ENCODE assay signal across 38 cellular contexts in genomic region chr13:20366056-20366455, GRCh38.
"Had no signal": no experiment of that assay in that cellular context is flagged by ENCODE, and none has a peak within 500 bp of the region (broad histone marks: within the 10 kb centered on the region; RNA-seq: fewer than 3 reads in every experiment).

No MANE protein-coding gene starts in this region.

- H3K9me3 Mint-ChIP-seq: activated naive CD4-positive, alpha-beta T cell treated with anti-CD3 and anti-CD28 coated beads for 36 hours; activated naive CD4-positive, alpha-beta T cell treated with anti-CD3 and anti-CD28 coated beads, Interleukin-2, amount 10 ng/mL, durations not matched to agents 7 days and 5 days; activated naive CD4-positive, alpha-beta T cell treated with anti-CD3 and anti-CD28 coated beads, Interleukin-2, amount 50 U/mL, for 24 hours; activated naive CD4-positive, alpha-beta T cell treated with anti-CD3 and anti-CD28 coated beads, Interleukin-2, amount 50 U/mL, for 72 hours; activated naive CD8-positive, alpha-beta T cell treated with anti-CD3 and anti-CD28 coated beads for 36 hours; activated naive CD8-positive, alpha-beta T cell treated with anti-CD3 and anti-CD28 coated beads, Interleukin-2, amount 50 U/mL, for 24 hours; activated T-cell treated with anti-CD3 and anti-CD28 coated beads, Interleukin-2, amount 50 U/mL, for 4 hours; activated T-cell treated with anti-CD3 and anti-CD28 coated beads, Interleukin-2, amount 50 U/mL, for 72 hours; activated T-helper 2 cell treated with anti-CD3 and anti-CD28 coated beads, Interferon-gamma antibody, Interleukin-2, Interleukin-4, amounts not matched to agents 10 μg/mL and 5 μg/mL and 100 μg/mL, durations not matched to agents 14 hours and 24 hours and 36 hours; central memory CD8-positive, alpha-beta T cell had no signal

- H3K27me3 Mint-ChIP-seq: activated naive CD4-positive, alpha-beta T cell treated with anti-CD3 and anti-CD28 coated beads, Interleukin-2, amount 50 U/mL, for 24 hours had no signal

- H3K9me3 ChIP-seq: adrenal gland, ascending aorta, body of pancreas, breast epithelium had no signal

- H3K27ac ChIP-seq: adrenal gland, ascending aorta, body of pancreas, brain microvascular endothelial cell, breast epithelium, cardiac muscle cell had no signal

- H3K27me3 ChIP-seq: ascending aorta, body of pancreas, brain microvascular endothelial cell, breast epithelium, cardiac muscle cell had no signal

- H3K4me3 ChIP-seq: adrenal gland, ascending aorta, body of pancreas, breast epithelium, cardiac muscle cell had no signal

- H3K4me3 Mint-ChIP-seq: activated naive CD4-positive, alpha-beta T cell treated with anti-CD3 and anti-CD28 coated beads for 36 hours; activated naive CD4-positive, alpha-beta T cell treated with anti-CD3 and anti-CD28 coated beads, Interleukin-2, amount 10 ng/mL, durations not matched to agents 7 days and 5 days; activated naive CD4-positive, alpha-beta T cell treated with anti-CD3 and anti-CD28 coated beads, Interleukin-2, amount 50 U/mL, for 24 hours; activated naive CD8-positive, alpha-beta T cell; activated naive CD8-positive, alpha-beta T cell treated with anti-CD3 and anti-CD28 coated beads for 36 hours; activated naive CD8-positive, alpha-beta T cell treated with anti-CD3 and anti-CD28 coated beads, Interleukin-2, amount 10 ng/mL, durations not matched to agents 7 days and 5 days; activated naive CD8-positive, alpha-beta T cell treated with anti-CD3 and anti-CD28 coated beads, Interleukin-2, amount 50 U/mL, for 24 hours; activated T-cell treated with anti-CD3 and anti-CD28 coated beads, Interleukin-2, amount 50 U/mL, for 24 hours; activated T-cell treated with anti-CD3 and anti-CD28 coated beads, Interleukin-2, amount 50 U/mL, for 4 hours; activated T-cell treated with anti-CD3 and anti-CD28 coated beads, Interleukin-2, amount 50 U/mL, for 72 hours; activated T-helper 1 cell treated with anti-CD3 and anti-CD28 coated beads, Interleukin-12 subunit alpha, Interleukin-12 subunit beta, Interleukin-2, Interleukin-4 antibody, amounts not matched to agents 30 ng/mL and 10 ng/mL and 1 ng/mL, durations not matched to agents 14 hours and 24 hours and 36 hours; activated T-helper 17 cell treated with anti-CD3 and anti-CD28 coated beads, Interleukin-2, amount 50 U/mL, for 72 hours; brain; central memory CD8-positive, alpha-beta T cell had no signal

- H3K4me1 Mint-ChIP-seq: activated naive CD4-positive, alpha-beta T cell treated with anti-CD3 and anti-CD28 coated beads, Interleukin-2, amount 10 ng/mL, durations not matched to agents 7 days and 5 days; activated naive CD4-positive, alpha-beta T cell treated with anti-CD3 and anti-CD28 coated beads, Interleukin-2, amount 50 U/mL, for 24 hours; activated naive CD8-positive, alpha-beta T cell treated with anti-CD3 and anti-CD28 coated beads for 36 hours; activated naive CD8-positive, alpha-beta T cell treated with anti-CD3 and anti-CD28 coated beads, Interleukin-2, amount 50 U/mL, for 24 hours had no signal

- H3K36me3 ChIP-seq: adrenal gland, ascending aorta, brain microvascular endothelial cell, breast epithelium, cardiac muscle cell had no signal

- H3K36me3 Mint-ChIP-seq: activated naive CD4-positive, alpha-beta T cell treated with anti-CD3 and anti-CD28 coated beads, Interleukin-2, amount 10 ng/mL, durations not matched to agents 7 days and 5 days; activated naive CD4-positive, alpha-beta T cell treated with anti-CD3 and anti-CD28 coated beads, Interleukin-2, amount 50 U/mL, for 24 hours; activated naive CD4-positive, alpha-beta T cell treated with anti-CD3 and anti-CD28 coated beads, Interleukin-2, amount 50 U/mL, for 72 hours; activated naive CD8-positive, alpha-beta T cell; activated naive CD8-positive, alpha-beta T cell treated with anti-CD3 and anti-CD28 coated beads for 36 hours; brain had no signal

- H3K27ac Mint-ChIP-seq: activated naive CD4-positive, alpha-beta T cell treated with anti-CD3 and anti-CD28 coated beads for 36 hours; activated naive CD4-positive, alpha-beta T cell treated with anti-CD3 and anti-CD28 coated beads, Interleukin-2, amount 10 ng/mL, durations not matched to agents 7 days and 5 days; activated naive CD4-positive, alpha-beta T cell treated with anti-CD3 and anti-CD28 coated beads, Interleukin-2, amount 50 U/mL, for 24 hours; activated naive CD4-positive, alpha-beta T cell treated with anti-CD3 and anti-CD28 coated beads, Interleukin-2, amount 50 U/mL, for 72 hours; activated naive CD8-positive, alpha-beta T cell; activated naive CD8-positive, alpha-beta T cell treated with anti-CD3 and anti-CD28 coated beads for 36 hours; activated naive CD8-positive, alpha-beta T cell treated with anti-CD3 and anti-CD28 coated beads, Interleukin-2, amount 10 ng/mL, durations not matched to agents 7 days and 5 days; activated naive CD8-positive, alpha-beta T cell treated with anti-CD3 and anti-CD28 coated beads, Interleukin-2, amount 50 U/mL, for 24 hours; activated T-cell treated with anti-CD3 and anti-CD28 coated beads, Interleukin-2, amount 50 U/mL, for 24 hours; activated T-cell treated with anti-CD3 and anti-CD28 coated beads, Interleukin-2, amount 50 U/mL, for 72 hours; activated T-helper 1 cell treated with anti-CD3 and anti-CD28 coated beads, Interleukin-12 subunit alpha, Interleukin-12 subunit beta, Interleukin-2, Interleukin-4 antibody, amounts not matched to agents 30 ng/mL and 10 ng/mL and 1 ng/mL, durations not matched to agents 14 hours and 24 hours and 36 hours; activated T-helper 17 cell treated with anti-CD3 and anti-CD28 coated beads, Interleukin-2, amount 50 U/mL, for 72 hours; activated T-helper 2 cell treated with anti-CD3 and anti-CD28 coated beads, Interferon-gamma antibody, Interleukin-2, Interleukin-4, amounts not matched to agents 10 μg/mL and 5 μg/mL and 100 μg/mL, durations not matched to agents 14 hours and 24 hours and 36 hours; brain had no signal

- ATAC-seq: activated naive CD4-positive, alpha-beta T cell treated with anti-CD3 and anti-CD28 coated beads, Interleukin-2, amount 50 U/mL, for 72 hours; activated naive CD8-positive, alpha-beta T cell treated with anti-CD3 and anti-CD28 coated beads, Interleukin-2, amount 50 U/mL, for 24 hours; activated T-cell treated with anti-CD3 and anti-CD28 coated beads, Interleukin-2, amount 50 U/mL, for 4 hours; activated T-cell treated with anti-CD3 and anti-CD28 coated beads, Interleukin-2, amount 50 U/mL, for 72 hours; activated T-helper 17 cell treated with anti-CD3 and anti-CD28 coated beads, Interleukin-2, amount 50 U/mL, for 72 hours; body of pancreas had no signal

- H3K4me1 ChIP-seq: adrenal gland, ascending aorta, breast epithelium had no signal

- DNase-seq: activated effector memory CD4-positive, alpha-beta T cell treated with anti-CD3 and anti-CD28 coated beads, Interleukin-2, amount 50 U/mL, for 16 hours; activated effector memory CD4-positive, alpha-beta T cell treated with Interleukin-2 at 50 U/mL for 16 hours; activated gamma-delta T cell; activated gamma-delta T cell treated with Interleukin-2 at 50 U/mL for 16 hours; activated naive CD4-positive, alpha-beta T cell; activated naive CD4-positive, alpha-beta T cell treated with anti-CD3 and anti-CD28 coated beads for 36 hours; activated naive CD4-positive, alpha-beta T cell treated with anti-CD3 and anti-CD28 coated beads, Interleukin-2, amount 10 ng/mL, durations not matched to agents 7 days and 5 days; activated naive CD4-positive, alpha-beta T cell treated with anti-CD3 and anti-CD28 coated beads, Interleukin-2, amount 50 U/mL, for 16 hours; activated naive CD4-positive, alpha-beta T cell treated with Interleukin-2 at 50 U/mL for 16 hours; activated naive CD8-positive, alpha-beta T cell treated with anti-CD3 and anti-CD28 coated beads for 36 hours; activated naive CD8-positive, alpha-beta T cell treated with anti-CD3 and anti-CD28 coated beads, Interleukin-2, amount 10 ng/mL, durations not matched to agents 7 days and 5 days; activated naive CD8-positive, alpha-beta T cell treated with anti-CD3 and anti-CD28 coated beads, Interleukin-2, amount 50 U/mL, for 24 hours; activated T-cell treated with anti-CD3 and anti-CD28 coated beads, Interleukin-2, amount 50 U/mL, for 1 hour; activated T-cell treated with anti-CD3 and anti-CD28 coated beads, Interleukin-2, amount 50 U/mL, for 24 hours; activated T-cell treated with anti-CD3 and anti-CD28 coated beads, Interleukin-2, amount 50 U/mL, for 4 hours; activated T-cell treated with anti-CD3 and anti-CD28 coated beads, Interleukin-2, amount 50 U/mL, for 48 hours; activated T-cell treated with anti-CD3 and anti-CD28 coated beads, Interleukin-2, amount 50 U/mL, for 72 hours; adrenal gland; amniotic stem cell; amygdala; anterior cingulate cortex; aorta; body of pancreas; brain microvascular endothelial cell; caudate nucleus; central memory CD4-positive, alpha-beta T cell; cerebellar nuclear complex had no signal
